1 cellular context compared by ENCODE assay signal in genomic region chr2:14638488-14638887, GRCh38.
TF ChIP-seq lines count a peak whose summit lies in the region.

No MANE protein-coding gene starts in this region.

TF ChIP-seq in HepG2, 621 proteins besides CTCF, POLR2A, EP300 and RAD21:
- TF ChIP-seq ZNF614 (CRISPR knock-in tag; IDR thresholded peaks at IDR 0.05; ENCODE audit: borderline replicate concordance) (no peak), CEBPB (IDR thresholded peaks at IDR 0.05; ENCODE audit: borderline replicate concordance, low read depth, low read length) (peak; percentile 74; the same call in 1 of the 2 replicates)
